Comparison of ENCODE assay signal across 8 cellular contexts in the genomic region with DNA sequence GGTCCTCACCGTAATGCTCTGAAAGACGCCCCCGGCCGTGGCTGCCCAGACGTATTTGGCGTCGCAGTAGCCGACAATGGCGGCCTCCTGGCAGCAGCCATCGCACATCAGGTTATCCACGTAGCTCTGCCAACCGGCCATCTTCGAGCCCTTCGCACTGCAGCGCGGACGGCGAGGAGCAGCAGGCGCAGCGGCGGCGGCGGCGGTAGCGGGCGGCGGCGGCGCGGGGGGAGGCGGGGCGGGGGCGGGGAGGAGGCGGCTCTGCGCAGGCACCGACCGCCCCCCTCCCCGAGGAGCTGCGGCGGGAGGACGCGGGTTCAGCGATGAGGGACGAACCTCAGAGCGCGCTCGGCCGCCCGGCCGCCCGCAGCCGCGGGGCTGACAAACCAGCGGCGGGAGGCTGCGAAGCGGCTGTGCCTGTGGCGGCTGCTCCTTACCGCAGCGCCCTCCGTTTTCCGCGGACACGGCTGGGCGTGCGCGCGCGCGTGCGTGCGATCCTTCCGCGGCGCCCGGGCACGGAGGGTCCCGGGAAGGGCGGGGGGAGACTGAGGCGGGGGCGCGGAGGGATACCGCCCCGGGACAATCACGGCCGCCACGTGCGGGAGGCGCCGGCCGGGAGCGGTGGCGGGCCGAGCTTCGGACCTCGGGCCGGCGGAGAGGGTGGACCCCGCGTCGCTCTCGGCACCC. TPM values are rescaled to one million over a fixed set of nuclear protein-coding genes. Genes with fewer than 3 reads are reported as not detected.
DNase-seq lines count a peak whose midpoint lies in the region; ATAC-seq and TF ChIP-seq lines count a peak whose summit lies in the region.

A gene with protein sequence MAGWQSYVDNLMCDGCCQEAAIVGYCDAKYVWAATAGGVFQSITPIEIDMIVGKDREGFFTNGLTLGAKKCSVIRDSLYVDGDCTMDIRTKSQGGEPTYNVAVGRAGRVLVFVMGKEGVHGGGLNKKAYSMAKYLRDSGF (minus strand): TSS at position 180 of the 687 bp plus-strand sequence. CDS start 39 bp downstream, at position 141.

- peaks cover 32% of the 10 kb centered on the region for H3K4me1 Mint-ChIP-seq in progenitor cell of endocrine pancreas (ENCODE audit: low read depth)

- peak; percentile 24 for DNase-seq in DMS153 treated with DMSO at 0.1 percent for 48 hours (lab: John Stamatoyannopoulos, UW; ENCODE audit: unreplicated experiment)
- peak; percentile 83 for DNase-seq in LHCN-M2 (ENCODE audit: low read depth)
- peak; percentile 33 to 83 for DNase-seq in SW 1271 (lab: John Stamatoyannopoulos, UW)
- peak in 50 of 56 donors; percentile 22 to 87 (median 68) for DNase-seq in amygdala (lab: John Stamatoyannopoulos, UW)
- peak; percentile 72 for DNase-seq in left cardiac atrium
- DNase-seq in progenitor cell of endocrine pancreas (ENCODE audit: low spot score, unreplicated experiment), result peak; percentile 69
- peak; percentile 82 for DNase-seq in ureter (ENCODE audit: low spot score)

- TF ChIP-seq CTCF in progenitor cell of endocrine pancreas (IDR thresholded peaks at IDR 0.05; ENCODE audit: unreplicated experiment), result no peak

- H3K36me3 Mint-ChIP-seq in progenitor cell of endocrine pancreas (ENCODE audit: insufficient read depth), result peaks cover 6% of the 10 kb centered on the region

- H3K27ac Mint-ChIP-seq in progenitor cell of endocrine pancreas, result peak within 1 kb of the TSS; percentile 99

- ATAC-seq in GM21737 (IDR thresholded peaks at IDR 0.05; ENCODE audit: unreplicated experiment) (peak; percentile 46), left cardiac atrium (peak; percentile 84 to 86)

- intact Hi-C loops in left cardiac atrium (cut with DNase I), result no loop called here

- no peaks in the 10 kb centered on the region for H3K27me3 Mint-ChIP-seq in progenitor cell of endocrine pancreas

- no peaks in the 10 kb centered on the region for H3K9me3 Mint-ChIP-seq in progenitor cell of endocrine pancreas (ENCODE audit: low read depth)

- H3K4me3 Mint-ChIP-seq in progenitor cell of endocrine pancreas (ENCODE audit: low read depth), result peak within 1 kb of the TSS; percentile 98

RNA-seq across cellular contexts. Expression of the gene that starts here (rescaled TPM):
- 163 and 227 TPM in 2 replicates for total RNA-seq in LHCN-M2 (2014; rRNA removed)
- polyA plus RNA-seq in LHCN-M2 (2012), result 185 TPM
- 10 to 100 TPM; 45.7 to 49.2 TPM for total RNA-seq in left cardiac atrium
- total RNA-seq in progenitor cell of endocrine pancreas, result 233 and 246 TPM in 2 replicates
- 169 TPM for total RNA-seq in ureter

Comparison
In these comparisons a context has a peak if more than half of its experiments do, and no peak if none do; other contexts are left out.
1. Peak in every context shown above with its lines: DNase-seq and ATAC-seq.
2. DNase-seq: peak in every context shown above with its lines; median percentile 83 in LHCN-M2; 82 in ureter; 72 in left cardiac atrium; 69 in progenitor cell of endocrine pancreas; 68 in amygdala; 58 in SW 1271; 24 in DMS153 treated with DMSO at 0.1 percent for 48 hours.